In genomic region chr12:114674201-114675047, GRCh38 we compare ENCODE assay signal across 19 cellular contexts. TPM values are rescaled to one million over a fixed set of nuclear protein-coding genes. Genes with fewer than 3 reads are reported as not detected.
DNase-seq lines count a peak whose midpoint lies in the region; TF ChIP-seq lines count a peak whose summit lies in the region.
"Had no signal": no experiment of that assay in that cellular context is flagged by ENCODE, and none has a peak within 500 bp of the region (broad histone marks: within the 10 kb centered on the region; RNA-seq: fewer than 3 reads in every experiment).

No MANE protein-coding gene starts in this region.

- POLR2A ChIA-PET in AG04450 (lab: Yijun Ruan, JAX) = interaction anchor here (0.7 to 6.6 kb wide), 4 partner anchors 10 to 304 kb away, joined by 3 to 138 read pairs (median 13); partner anchors contain the start of gene TBX3

- H3F3A ChIP-seq in neural progenitor cell (ENCODE audit: low read depth) = peaks cover 32% of the 10 kb centered on the region

- TF ChIP-seq CTCF in AG04450 (IDR thresholded peaks at IDR 0.05; ENCODE audit: low read depth, low read length) (0 out of 2 replicates have a peak, but pooled peaks have one; percentile 2), foreskin fibroblast (IDR thresholded peaks at IDR 0.05; ENCODE audit: low read depth, low read length) (no peak), neural progenitor cell (IDR thresholded peaks at IDR 0.05) (peak; percentile 7)

- no peaks in the 10 kb centered on the region for H3K79me2 ChIP-seq in neural progenitor cell (ENCODE audit: low read depth)

- no peaks in the 10 kb centered on the region; the same call in 1 of the 2 replicates for H3K9me3 ChIP-seq in AG04450 (ENCODE audit: control insufficient read depth, insufficient read depth, low read length)
- no peaks in the 10 kb centered on the region for H3K9me3 ChIP-seq in neural progenitor cell (ENCODE audit: low read depth)
- H3K9me3 ChIP-seq: gastroesophageal sphincter had no signal

- DNase-seq in AG04450 (ENCODE audit: low read depth, low spot score) = no peak
- peak; percentile 1 for DNase-seq in HuH-7.5 (ENCODE audit: low spot score)
- peak in 1 of 2 donors; percentile 68 for DNase-seq in foreskin fibroblast
- peak; percentile 56 for DNase-seq in neural progenitor cell (ENCODE audit: low spot score)
- DNase-seq in DMS53 treated with DMSO at 0.1 percent for 48 hours (lab: John Stamatoyannopoulos, UW; ENCODE audit: unreplicated experiment) = no peak
- no peak for DNase-seq in activated CD4-positive, alpha-beta T cell treated with anti-CD3 and anti-CD28 coated beads for 1 hour
- no peak for DNase-seq in NCI-H446 (lab: John Stamatoyannopoulos, UW)
- DNase-seq in Ammon's horn (ENCODE audit: low spot score) = no peak
- DNase-seq: activated gamma-delta T cell treated with Interleukin-2 at 50 U/mL for 16 hours; brain microvascular endothelial cell; Calu3; effector CD8-positive, alpha-beta T cell; Karpas-422; kidney; NCI-H1694; NCI-H524 treated with DMSO at 0.1 percent for 48 hours; PC-9 had no signal

- CTCF ChIA-PET in AG04450 (lab: Charles Lee) = interaction anchor here (0.7 to 3.1 kb wide), 8 partner anchors 10 to 1243 kb away, joined by 3 to 10 read pairs (median 4); partner anchors contain the start of gene TBX3

- no peak overlapping the region for H3K27ac Mint-ChIP-seq in neural progenitor cell
- H3K27ac Mint-ChIP-seq: stimulated activated effector memory CD8-positive, alpha-beta T cell treated with anti-CD3 and anti-CD28 coated beads, Interleukin-12 subunit alpha, Interleukin-12 subunit beta, amount 100 ng/mL, for 72 hours had no signal

- peaks cover 98% of the 10 kb centered on the region for H4K20me1 ChIP-seq in neural progenitor cell (ENCODE audit: low read depth)

- peak overlapping the region; percentile 59 for H3K4me3 ChIP-seq in AG04450 (ENCODE audit: low read depth, low read length)
- H3K4me3 ChIP-seq in foreskin fibroblast (ENCODE audit: low read depth in 1 of 2, low read length in 2 of 2) = peak overlapping the region; percentile 62 to 92
- H3K4me3 ChIP-seq in neural progenitor cell = no peak overlapping the region
- H3K4me3 ChIP-seq: gastroesophageal sphincter, PC-9 had no signal

- H3K4me1 Mint-ChIP-seq in neural progenitor cell = peaks cover 5% of the 10 kb centered on the region
- H3K4me1 Mint-ChIP-seq: stimulated activated effector memory CD8-positive, alpha-beta T cell treated with anti-CD3 and anti-CD28 coated beads, Interleukin-12 subunit alpha, Interleukin-12 subunit beta, amount 100 ng/mL, for 72 hours had no signal

- H3K27me3 ChIP-seq in AG04450 (ENCODE audit: control insufficient read depth, insufficient read depth, low read length) (no peaks in the 10 kb centered on the region), neural progenitor cell (peaks cover 100% of the 10 kb centered on the region)
- H3K27me3 ChIP-seq: brain microvascular endothelial cell had no signal

- no peak overlapping the region for H3K4me3 Mint-ChIP-seq in neural progenitor cell
- H3K4me3 Mint-ChIP-seq: stimulated activated effector memory CD8-positive, alpha-beta T cell treated with anti-CD3 and anti-CD28 coated beads, Interleukin-12 subunit alpha, Interleukin-12 subunit beta, amount 100 ng/mL, for 72 hours had no signal

- no peaks in the 10 kb centered on the region for H3K36me3 Mint-ChIP-seq in neural progenitor cell
- H3K36me3 Mint-ChIP-seq: stimulated activated effector memory CD8-positive, alpha-beta T cell treated with anti-CD3 and anti-CD28 coated beads, Interleukin-12 subunit alpha, Interleukin-12 subunit beta, amount 100 ng/mL, for 72 hours had no signal

- peaks cover 95% of the 10 kb centered on the region for H3K27me3 Mint-ChIP-seq in neural progenitor cell (ENCODE audit: insufficient read depth, low read depth)

- no peaks in the 10 kb centered on the region for H3K9me3 Mint-ChIP-seq in neural progenitor cell
- H3K9me3 Mint-ChIP-seq: stimulated activated effector memory CD8-positive, alpha-beta T cell treated with anti-CD3 and anti-CD28 coated beads, Interleukin-12 subunit alpha, Interleukin-12 subunit beta, amount 100 ng/mL, for 72 hours had no signal

- peak overlapping the region; percentile 20 for H3K4me2 ChIP-seq in neural progenitor cell
- H3K4me2 ChIP-seq: PC-9 had no signal

- H2AFZ ChIP-seq in neural progenitor cell (replicated peaks) = no peak overlapping the region
- H2AFZ ChIP-seq: PC-9 had no signal

- no peak overlapping the region for H3K9ac ChIP-seq in neural progenitor cell

- H3K27ac ChIP-seq in AG04450 (ENCODE audit: low read depth, low read length) = peak overlapping the region; percentile 93
- H3K27ac ChIP-seq in neural progenitor cell = no peak overlapping the region
- H3K27ac ChIP-seq: brain microvascular endothelial cell, PC-9 had no signal

- no peaks in the 10 kb centered on the region for H3K36me3 ChIP-seq in neural progenitor cell

- peaks cover 7% of the 10 kb centered on the region for H3K4me1 ChIP-seq in neural progenitor cell

RNA-seq across cellular contexts. Expression of gene TBX3, which starts 9.6 kb away (rescaled TPM):
- polyA plus RNA-seq in AG04450 (2011; rRNA removed) = 42.2 and 54.8 TPM in 2 replicates
- 73.0 and 74.6 TPM in 2 replicates for polyA minus RNA-seq in AG04450 (2011; rRNA and poly(A)+ RNA removed)
- total RNA-seq in neural progenitor cell (ENCODE audit: low replicate concordance) = not detected in 2 replicates
- total RNA-seq: PC-9 had no signal

Comparison
In these comparisons a context has a peak if more than half of its experiments do, and no peak if none do; other contexts are left out.
1. DNase-seq: peak in HuH-7.5 (single experiment) and neural progenitor cell (single experiment); none in AG04450 (single experiment), DMS53 treated with DMSO at 0.1 percent for 48 hours (single experiment), activated CD4-positive, alpha-beta T cell treated with anti-CD3 and anti-CD28 coated beads for 1 hour (single experiment), NCI-H446 (0 of 2) and Ammon's horn (single experiment).